ENCODE assay signal across 22 cellular contexts in the genomic region with DNA sequence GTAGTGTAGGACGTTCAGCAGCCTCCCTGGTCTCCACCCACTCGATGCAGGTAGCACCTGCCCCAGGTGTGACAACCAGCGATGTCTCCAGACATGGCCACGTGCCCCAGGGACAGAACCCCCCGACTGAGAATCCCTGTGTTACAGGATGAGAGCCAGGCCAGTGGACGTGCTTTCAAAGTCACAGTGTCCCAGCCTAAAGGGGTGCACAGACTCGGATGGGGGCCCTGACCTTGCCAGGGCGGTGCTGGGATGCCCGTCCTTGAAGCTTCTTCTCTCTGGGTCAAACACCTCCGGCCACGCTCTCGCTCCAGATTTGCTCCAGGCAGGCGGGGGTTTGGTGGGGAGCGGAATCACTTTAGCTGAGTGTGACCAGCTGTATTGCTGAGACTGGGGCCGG. TPM values are rescaled to one million over a fixed set of nuclear protein-coding genes. Genes with fewer than 3 reads are reported as not detected.
"Had no signal": no experiment of that assay in that cellular context is flagged by ENCODE, and none has a peak within 500 bp of the region (broad histone marks: within the 10 kb centered on the region; RNA-seq: fewer than 3 reads in every experiment).

No MANE protein-coding gene starts in this region.

- H3K4me3 ChIP-seq: dorsolateral prefrontal cortex, left ventricle myocardium inferior, lower lobe of right lung, pancreas, right lobe of liver, smooth muscle cell, thoracic aorta, tibial nerve, upper lobe of left lung, uterus had no signal

- H3K4me1 ChIP-seq: lower lobe of right lung, pancreas, right lobe of liver, uterus had no signal

- DNase-seq: cerebellar nuclear complex; cortex of kidney; effector CD4-positive, alpha-beta T cell; kidney glomerular epithelial cell; left colon; left ventricle myocardium inferior; lower lobe of right lung; nephron progenitor cell; occipital lobe; pancreas; right lobe of liver; stimulated activated naive B cell treated with anti-CD40 and anti-IgM and Interleukin-4, amounts not matched to agents 10 μg/mL and 1 μg/mL and 100 μg/mL, for 72 hours; uterus had no signal

- H3K4me2 ChIP-seq: smooth muscle cell had no signal

- ATAC-seq: left colon; lower lobe of right lung; naive thymus-derived CD8-positive, alpha-beta T cell; pancreas; right lobe of liver; stimulated activated naive B cell treated with anti-CD40 and anti-IgM and Interleukin-4, amounts not matched to agents 10 μg/mL and 1 μg/mL and 100 μg/mL, for 72 hours had no signal

- FAIRE-seq: frontal cortex, pancreas had no signal

- H3K27ac ChIP-seq: dorsolateral prefrontal cortex, left ventricle myocardium inferior, lower lobe of right lung, pancreas, right lobe of liver, thoracic aorta, tibial nerve, upper lobe of left lung, uterus had no signal

- H3K27me3 ChIP-seq: pancreas, right lobe of liver, upper lobe of left lung, uterus had no signal

- H3K9me3 ChIP-seq: left ventricle myocardium inferior, lower lobe of right lung, pancreas, right lobe of liver, thoracic aorta, upper lobe of left lung, uterus had no signal

- H3K36me3 ChIP-seq: left ventricle myocardium inferior, lower lobe of right lung, pancreas, right lobe of liver, thoracic aorta, tibial nerve, upper lobe of left lung, uterus had no signal

RNA-seq across cellular contexts. Expression of a gene that starts 23.3 kb away (rescaled TPM):
- total RNA-seq: fibroblast of villous mesenchyme; frontal cortex; lower lobe of right lung; myocyte; naive thymus-derived CD8-positive, alpha-beta T cell; occipital lobe; thoracic aorta had no signal
- polyA plus RNA-seq: naive thymus-derived CD8-positive, alpha-beta T cell had no signal
